ENCODE assay signal across 9 cellular contexts in the genomic region with DNA sequence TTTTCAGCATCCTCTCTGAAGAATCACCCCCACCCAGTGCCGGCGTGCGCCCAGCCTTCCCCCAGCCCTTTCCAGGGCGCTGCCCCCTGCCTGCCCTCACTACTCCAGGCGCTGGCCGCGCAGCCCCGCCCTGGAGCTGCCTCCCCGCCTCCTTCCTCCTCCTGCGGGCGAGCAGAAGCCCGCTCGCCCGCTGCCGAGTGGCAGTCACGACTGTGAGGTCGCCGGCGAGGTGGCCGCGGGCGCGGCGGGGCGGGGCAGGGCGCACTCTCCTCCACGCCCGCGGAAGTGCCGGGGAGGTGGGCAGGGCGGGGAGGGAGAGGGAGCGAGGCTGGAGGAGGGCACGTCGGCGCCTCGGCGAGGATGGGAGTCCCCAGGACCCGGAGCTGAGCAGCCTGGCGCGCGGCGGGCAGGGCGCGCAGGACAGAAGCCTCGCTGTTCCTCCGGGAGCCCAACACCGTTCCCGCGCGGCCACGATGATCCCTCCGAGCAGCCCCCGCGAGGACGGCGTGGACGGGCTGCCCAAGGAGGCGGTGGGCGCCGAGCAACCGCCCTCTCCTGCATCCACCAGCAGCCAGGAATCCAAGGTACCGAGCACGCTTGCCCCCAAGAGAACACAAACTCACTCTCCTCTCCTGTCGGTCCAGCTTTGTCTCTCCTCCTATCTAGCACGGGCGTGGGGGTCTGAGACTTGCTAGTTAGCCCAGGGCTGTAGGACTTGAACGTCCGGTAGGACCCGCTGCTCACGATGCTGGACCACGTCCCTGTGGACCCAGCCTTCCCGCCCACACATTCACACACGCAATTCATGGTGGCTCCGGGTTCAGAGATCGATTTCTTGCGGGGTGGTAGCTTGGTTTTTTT. TPM values are rescaled to one million over a fixed set of nuclear protein-coding genes. Genes with fewer than 3 reads are reported as not detected.
A peak's percentile ranks its signal among the peaks of the same experiment; 100 is the strongest.
DNase-seq lines count a peak whose midpoint lies in the region; ATAC-seq and TF ChIP-seq lines count a peak whose summit lies in the region.
"Had no signal": no experiment of that assay in that cellular context is flagged by ENCODE, and none has a peak within 500 bp of the region (broad histone marks: within the 10 kb centered on the region; RNA-seq: fewer than 3 reads in every experiment).

A gene with protein sequence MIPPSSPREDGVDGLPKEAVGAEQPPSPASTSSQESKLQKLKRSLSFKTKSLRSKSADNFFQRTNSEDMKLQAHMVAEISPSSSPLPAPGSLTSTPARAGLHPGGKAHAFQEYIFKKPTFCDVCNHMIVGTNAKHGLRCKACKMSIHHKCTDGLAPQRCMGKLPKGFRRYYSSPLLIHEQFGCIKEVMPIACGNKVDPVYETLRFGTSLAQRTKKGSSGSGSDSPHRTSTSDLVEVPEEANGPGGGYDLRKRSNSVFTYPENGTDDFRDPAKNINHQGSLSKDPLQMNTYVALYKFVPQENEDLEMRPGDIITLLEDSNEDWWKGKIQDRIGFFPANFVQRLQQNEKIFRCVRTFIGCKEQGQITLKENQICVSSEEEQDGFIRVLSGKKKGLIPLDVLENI (plus strand): TSS at position 334 of the 861 bp plus-strand sequence. CDS start 140 bp downstream, at position 474.

- DNase-seq in AG09309 (ENCODE audit: low read depth) (no peak), SK-N-DZ (ENCODE audit: low spot score) (peak; percentile 77), epithelial cell of proximal tubule (ENCODE audit: low read depth) (no peak), NCI-H187 treated with DMSO at 0.1 percent for 48 hours (lab: John Stamatoyannopoulos, UW) (no peak)
- DNase-seq in naive thymus-derived CD4-positive, alpha-beta T cell, result peak in 1 of 9 donors; percentile 9
- DNase-seq in effector memory CD4-positive, alpha-beta T cell, result no peak

- H3K27ac ChIP-seq in naive thymus-derived CD4-positive, alpha-beta T cell (ENCODE audit: low read depth, low read length), result no peak within 1 kb of the TSS
- H3K27ac ChIP-seq in effector memory CD4-positive, alpha-beta T cell (ENCODE audit: insufficient read depth, low read length, poor library complexity, severe bottlenecking), result no peak within 1 kb of the TSS

- CTCF ChIA-PET in naive thymus-derived CD4-positive, alpha-beta T cell (lab: Charles Lee), result no interaction called here

- H3K36me3 Mint-ChIP-seq in naive thymus-derived CD4-positive, alpha-beta T cell, result peaks cover 0 to 4% (median 0%) of the 10 kb centered on the region in 5 donors

- no peaks in the 10 kb centered on the region for H3K27me3 ChIP-seq in naive thymus-derived CD4-positive, alpha-beta T cell (ENCODE audit: control insufficient read depth in 2 of 2, insufficient read depth in 2 of 2, low read length in 2 of 2)
- H3K27me3 ChIP-seq in effector memory CD4-positive, alpha-beta T cell (replicated peaks; ENCODE audit: control insufficient read depth, insufficient read depth, low read length, poor library complexity, severe bottlenecking), result peaks cover 9% of the 10 kb centered on the region

- H3K27ac Mint-ChIP-seq in naive thymus-derived CD4-positive, alpha-beta T cell, result no peak within 1 kb of the TSS

- peak within 1 kb of the TSS in 6 of 10 donors; percentile 12 to 45 (median 30) for H3K4me3 Mint-ChIP-seq in naive thymus-derived CD4-positive, alpha-beta T cell

- peak within 1 kb of the TSS; percentile 66 for H3K4me3 ChIP-seq in AG09309 (ENCODE audit: control insufficient read depth, low read depth, low read length)
- H3K4me3 ChIP-seq in epithelial cell of proximal tubule (ENCODE audit: low read depth, low read length), result peak within 1 kb of the TSS; percentile 77
- no peak within 1 kb of the TSS for H3K4me3 ChIP-seq in naive thymus-derived CD4-positive, alpha-beta T cell (ENCODE audit: low read length)
- no peak within 1 kb of the TSS for H3K4me3 ChIP-seq in effector memory CD4-positive, alpha-beta T cell (ENCODE audit: insufficient read depth, low read depth, low read length, poor library complexity, severe bottlenecking)

- intact Hi-C loops in naive thymus-derived CD4-positive, alpha-beta T cell (cut with micrococcal nuclease), result no loop called here

- ATAC-seq in GM19463 (IDR thresholded peaks at IDR 0.05; ENCODE audit: unreplicated experiment) (peak; percentile 76), GM19035 (IDR thresholded peaks at IDR 0.05; ENCODE audit: unreplicated experiment) (no peak)
- ATAC-seq in naive thymus-derived CD4-positive, alpha-beta T cell, result peak; percentile 74
- ATAC-seq: HCT116 had no signal

- H3K27me3 Mint-ChIP-seq in naive thymus-derived CD4-positive, alpha-beta T cell, result peaks cover 29 to 51% (median 36%) of the 10 kb centered on the region in 5 donors

- H3K4me1 Mint-ChIP-seq in naive thymus-derived CD4-positive, alpha-beta T cell, result peaks cover 0 to 10% (median 0%) of the 10 kb centered on the region in 7 donors

- no peaks in the 10 kb centered on the region for H3K36me3 ChIP-seq in naive thymus-derived CD4-positive, alpha-beta T cell (ENCODE audit: control insufficient read depth in 2 of 3, insufficient read depth in 3 of 3, low read length in 3 of 3)
- no peaks in the 10 kb centered on the region for H3K36me3 ChIP-seq in effector memory CD4-positive, alpha-beta T cell (ENCODE audit: control insufficient read depth, insufficient read depth, low read length)

- no peak for TF ChIP-seq CTCF in AG09309 (IDR thresholded peaks at IDR 0.05; ENCODE audit: control insufficient read depth, insufficient read depth, low read depth, low read length, missing control alignments)
- TF ChIP-seq CTCF in epithelial cell of proximal tubule (conservative IDR thresholded peaks at IDR 0.05; ENCODE audit: low read depth, low read length), result no peak

- H3K9me3 Mint-ChIP-seq in naive thymus-derived CD4-positive, alpha-beta T cell, result peaks cover 0 to 5% (median 0%) of the 10 kb centered on the region in 11 donors

- H3K9me3 ChIP-seq in naive thymus-derived CD4-positive, alpha-beta T cell (ENCODE audit: control insufficient read depth in 2 of 3, low read length in 3 of 3), result no peaks in the 10 kb centered on the region
- no peaks in the 10 kb centered on the region for H3K9me3 ChIP-seq in effector memory CD4-positive, alpha-beta T cell (ENCODE audit: control insufficient read depth, low read length)

- no peaks in the 10 kb centered on the region for H3K4me1 ChIP-seq in naive thymus-derived CD4-positive, alpha-beta T cell (ENCODE audit: control insufficient read depth in 2 of 2, insufficient read depth in 2 of 2, low read length in 2 of 2)
- no peaks in the 10 kb centered on the region for H3K4me1 ChIP-seq in effector memory CD4-positive, alpha-beta T cell (ENCODE audit: control insufficient read depth, insufficient read depth, low read length, poor library complexity, severe bottlenecking)

- POLR2A ChIA-PET in naive thymus-derived CD4-positive, alpha-beta T cell (lab: Charles Lee), result no interaction called here

RNA-seq across cellular contexts. Expression of the gene that starts here (rescaled TPM):
- polyA plus RNA-seq in SK-N-DZ (2014; cell fraction: cytosol; rRNA removed), result 43.3 and 45.0 TPM in 2 replicates
- polyA plus RNA-seq in SK-N-DZ (2014; cell fraction: nucleus; rRNA removed), result 46.1 and 53.3 TPM in 2 replicates
- 21.7 and 25.0 TPM in 2 replicates for total RNA-seq in epithelial cell of proximal tubule
- under 1 TPM in 1 of 5 experiments, not detected in 4; 0.22 TPM for total RNA-seq in naive thymus-derived CD4-positive, alpha-beta T cell
- polyA plus RNA-seq in naive thymus-derived CD4-positive, alpha-beta T cell, result not detected

Comparison
In these comparisons a context has a peak if more than half of its experiments do, and no peak if none do; other contexts are left out.
1. RNA of the gene that starts here (total RNA-seq): 21.7 to 25.0 TPM in epithelial cell of proximal tubule; 0.22 TPM in naive thymus-derived CD4-positive, alpha-beta T cell; every median in the first group is over 10 times any median in the second.
2. Peak in ATAC-seq in naive thymus-derived CD4-positive, alpha-beta T cell; RNA of the gene not detected or under 1 TPM.
3. H3K4me3 ChIP-seq: peak in AG09309 (single experiment) and epithelial cell of proximal tubule (single experiment); none in naive thymus-derived CD4-positive, alpha-beta T cell (single experiment) and effector memory CD4-positive, alpha-beta T cell (single experiment).